In genomic region chr14:100526057-100526456, GRCh38 we compare ENCODE assay signal across 17 cellular contexts.
"Had no signal": no experiment of that assay in that cellular context is flagged by ENCODE, and none has a peak within 500 bp of the region (broad histone marks: within the 10 kb centered on the region; RNA-seq: fewer than 3 reads in every experiment).

No MANE protein-coding gene starts in this region.

- H3K27ac ChIP-seq: body of pancreas, cardiac muscle cell, foreskin keratinocyte, hepatocyte, testis had no signal

- H3K4me3 ChIP-seq: body of pancreas, cardiac muscle cell, hepatocyte, smooth muscle cell, testis had no signal

- H3K27me3 ChIP-seq: body of pancreas, cardiac muscle cell, foreskin keratinocyte, hepatocyte, testis had no signal

- ATAC-seq: activated CD8-positive, alpha-beta memory T cell treated with anti-CD3 and anti-CD28 coated beads, Interleukin-2, amount 10 ng/mL, durations not matched to agents 7 days and 5 days; body of pancreas; foreskin keratinocyte; stimulated activated naive B cell treated with anti-CD40 and anti-IgM and Interleukin-4, amounts not matched to agents 10 μg/mL and 1 μg/mL and 100 μg/mL, for 72 hours had no signal

- H3K36me3 ChIP-seq: cardiac muscle cell had no signal

- H3K9me3 ChIP-seq: body of pancreas, testis had no signal

- H3K4me1 ChIP-seq: foreskin keratinocyte had no signal

- DNase-seq: anterior cingulate cortex; body of pancreas; dermis blood vessel endothelial cell; effector CD8-positive, alpha-beta T cell; erythroblast; foreskin keratinocyte; occipital lobe; stimulated activated CD4-positive, alpha-beta T cell treated with anti-CD3 and anti-CD28 coated beads, Interleukin-2, amount 100 ng/mL, for 48 hours; stimulated activated CD8-positive, alpha-beta memory T cell treated with anti-CD3 and anti-CD28 coated beads, Interleukin-4, amount 100 ng/mL, for 48 hours; stimulated activated naive B cell treated with anti-CD40 and anti-IgM and Interleukin-4, amounts not matched to agents 10 μg/mL and 1 μg/mL and 100 μg/mL, for 72 hours; T-helper 9 cell; trophoblast cell had no signal
